Comparison of ENCODE assay signal across 19 cellular contexts in the genomic region with DNA sequence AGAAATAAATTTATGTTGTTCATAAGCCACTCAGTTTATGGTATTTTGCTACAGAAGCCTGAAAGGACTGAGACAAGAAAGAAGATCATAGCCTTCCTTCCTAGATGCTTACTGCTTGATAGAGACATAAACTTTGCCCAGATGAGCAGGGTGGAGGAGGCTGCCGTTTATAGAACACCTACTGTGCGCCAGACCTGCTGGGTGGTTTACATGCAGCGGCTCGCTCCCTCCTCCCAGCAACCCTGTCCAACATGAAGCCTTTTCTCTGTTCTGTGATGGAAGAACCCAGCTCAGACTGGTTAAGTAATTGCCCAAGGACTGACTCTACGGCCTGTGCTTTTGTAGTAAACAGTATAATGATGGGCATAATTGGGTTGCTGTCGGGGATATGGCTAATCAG. TPM values are rescaled to one million over a fixed set of nuclear protein-coding genes. Genes with fewer than 3 reads are reported as not detected.
DNase-seq lines count a peak whose midpoint lies in the region; TF ChIP-seq lines count a peak whose summit lies in the region.
"Had no signal": no experiment of that assay in that cellular context is flagged by ENCODE, and none has a peak within 500 bp of the region (broad histone marks: within the 10 kb centered on the region; RNA-seq: fewer than 3 reads in every experiment).

No MANE protein-coding gene starts in this region.

- no peak overlapping the region for H3K14ac ChIP-seq in mesenchymal stem cell (ENCODE audit: low read length in 2 of 2)

- no peak for TF ChIP-seq POLR2A in suprapubic skin (IDR thresholded peaks at IDR 0.05)

- H3K4me2 ChIP-seq in mesenchymal stem cell (ENCODE audit: low read length, poor library complexity, severe bottlenecking): no peak overlapping the region

- H3K36me3 Mint-ChIP-seq in brain: no peaks in the 10 kb centered on the region
- H3K36me3 Mint-ChIP-seq: CD4-positive, CD25-positive, alpha-beta regulatory T cell had no signal

- TF ChIP-seq EP300 in suprapubic skin (IDR thresholded peaks at IDR 0.05): no peak

- H3K27me3 ChIP-seq in mesenchymal stem cell (ENCODE audit: control insufficient read depth in 1 of 2, insufficient read depth in 1 of 2, low read length in 2 of 2) (no peaks in the 10 kb centered on the region), suprapubic skin (no peaks in the 10 kb centered on the region)

- peak; percentile 3 for DNase-seq in NCI-H2227 treated with DMSO at 0.1 percent for 48 hours (lab: John Stamatoyannopoulos, UW)
- no peak for DNase-seq in NCI-H2227 (lab: John Stamatoyannopoulos, UW; ENCODE audit: unreplicated experiment)
- DNase-seq in mesenchymal stem cell: no peak
- no peak for DNase-seq in activated CD8-positive, alpha-beta memory T cell treated with anti-CD3 and anti-CD28 coated beads, Interleukin-2, amount 50 U/mL, for 4 hours
- DNase-seq in GM03348 (ENCODE audit: low spot score): no peak
- DNase-seq in suprapubic skin (ENCODE audit: low spot score in 2 of 2): no peak
- DNase-seq: Caco-2; CD4-positive, CD25-positive, alpha-beta regulatory T cell; GDM1; HCEC 1CT; MM.1S; NCI-H1105; NCI-H2081 treated with DMSO at 0.1 percent for 48 hours; NCI-H226; NCI-H524; RPMI8226 had no signal

- H3K36me3 ChIP-seq in mesenchymal stem cell (ENCODE audit: control insufficient read depth in 1 of 2, insufficient read depth in 2 of 2, low read depth in 1 of 2, low read length in 2 of 2) (no peaks in the 10 kb centered on the region), suprapubic skin (no peaks in the 10 kb centered on the region)

- H3K27ac ChIP-seq in mesenchymal stem cell (ENCODE audit: low read length, poor library complexity, severe bottlenecking) (peak overlapping the region; percentile 0), temporal lobe (ENCODE audit: low read depth, low read length) (peak overlapping the region; percentile 99), suprapubic skin (no peak overlapping the region)
- H3K27ac ChIP-seq: 22Rv1 had no signal

- peaks cover 0 to 2% (median 0%) of the 10 kb centered on the region in 5 experiments for H3K9me3 Mint-ChIP-seq in brain

- no peak overlapping the region for H2BK5ac ChIP-seq in mesenchymal stem cell (ENCODE audit: low read depth, low read length, poor library complexity, severe bottlenecking)

- H3K4me1 ChIP-seq in mesenchymal stem cell (ENCODE audit: control insufficient read depth, insufficient read depth, low read depth, low read length): peaks cover 26% of the 10 kb centered on the region
- peaks cover 16% of the 10 kb centered on the region for H3K4me1 ChIP-seq in suprapubic skin
- H3K4me1 ChIP-seq: Caco-2 had no signal

- H3K4ac ChIP-seq in mesenchymal stem cell (ENCODE audit: low read depth in 1 of 2, low read length in 2 of 2): no peak overlapping the region

- H2BK120ac ChIP-seq in mesenchymal stem cell (ENCODE audit: low read depth, low read length): no peak overlapping the region

- no peak for TF ChIP-seq CTCF in brain (conservative IDR thresholded peaks at IDR 0.05)
- no peak for TF ChIP-seq CTCF in suprapubic skin (IDR thresholded peaks at IDR 0.05)

- H4K91ac ChIP-seq in mesenchymal stem cell (ENCODE audit: low read length): no peak overlapping the region

- peak overlapping the region; percentile 80 to 99 (median 96) for H3K27ac Mint-ChIP-seq in brain

- H2AK5ac ChIP-seq in mesenchymal stem cell (ENCODE audit: low read length, severe bottlenecking): peak overlapping the region; percentile 47

- H4K8ac ChIP-seq in mesenchymal stem cell (ENCODE audit: low read length): no peak overlapping the region

- peak overlapping the region in 1 of 2 experiments; percentile 2 for H2BK12ac ChIP-seq in mesenchymal stem cell (ENCODE audit: low read length in 2 of 2)

- H3K4me3 ChIP-seq in mesenchymal stem cell (ENCODE audit: insufficient read depth in 1 of 2, low read depth in 1 of 2, low read length in 2 of 2): no peak overlapping the region
- H3K4me3 ChIP-seq in suprapubic skin: no peak overlapping the region

- no peak overlapping the region for H3K4me3 Mint-ChIP-seq in brain
- H3K4me3 Mint-ChIP-seq: CD4-positive, CD25-positive, alpha-beta regulatory T cell had no signal

- H3K23ac ChIP-seq in mesenchymal stem cell (ENCODE audit: low read length in 2 of 2): no peak overlapping the region

- no peak overlapping the region for H3K9ac ChIP-seq in mesenchymal stem cell (ENCODE audit: low read length)

- peaks cover 97% of the 10 kb centered on the region for H3K4me1 Mint-ChIP-seq in brain
- H3K4me1 Mint-ChIP-seq: CD4-positive, CD25-positive, alpha-beta regulatory T cell had no signal

- peak overlapping the region in 1 of 2 experiments; percentile 8 for H3K18ac ChIP-seq in mesenchymal stem cell (ENCODE audit: low read depth in 1 of 2, low read length in 2 of 2)

- no peak overlapping the region for H2AFZ ChIP-seq in mesenchymal stem cell (ENCODE audit: low read depth, low read length)

- WGBS in mesenchymal stem cell: 67% methylated on average over 1 of the region's 6 CpGs
- 82% methylated on average over 6 of the region's 6 CpGs for WGBS in suprapubic skin

- H3K27me3 Mint-ChIP-seq in brain: no peaks in the 10 kb centered on the region

- H3K79me1 ChIP-seq in mesenchymal stem cell (replicated peaks; ENCODE audit: low read length, poor library complexity, severe bottlenecking): peaks cover 13% of the 10 kb centered on the region

- H3K9me3 ChIP-seq in mesenchymal stem cell (ENCODE audit: control insufficient read depth, low read length) (no peaks in the 10 kb centered on the region), suprapubic skin (no peaks in the 10 kb centered on the region)
- H3K9me3 ChIP-seq: Caco-2 had no signal

- no peak overlapping the region for H2BK15ac ChIP-seq in mesenchymal stem cell (ENCODE audit: low read depth, poor library complexity, severe bottlenecking)

RNA-seq across cellular contexts. Expression of a gene that starts 37.0 kb away (rescaled TPM):
- 59.3 TPM for polyA plus RNA-seq in brain (ENCODE audit: insufficient read depth, low read depth, low replicate concordance)
- polyA plus RNA-seq in mesenchymal stem cell (2013, experiment 1 of 2): 6.0 TPM
- 6.3 TPM for polyA plus RNA-seq in mesenchymal stem cell (2013, experiment 2 of 2)
- total RNA-seq in temporal lobe (28.0 TPM), suprapubic skin (1 to 10 TPM; 1.3 to 3.3 (median 2.3) TPM)
- total RNA-seq: CD4-positive, CD25-positive, alpha-beta regulatory T cell had no signal
- polyA plus RNA-seq: CD4-positive, CD25-positive, alpha-beta regulatory T cell had no signal
